1 cellular context compared by ENCODE assay signal in genomic region chr11:44313701-44314489, GRCh38.
TF ChIP-seq lines count a peak whose summit lies in the region.

No MANE protein-coding gene starts in this region.

TF ChIP-seq in SK-N-SH, 30 proteins besides CTCF, POLR2A, EP300 and RAD21:
- TF ChIP-seq MAX (IDR thresholded peaks at IDR 0.05; ENCODE audit: low read depth) (no peak), PBX3 (IDR thresholded peaks at IDR 0.05) (no peak), RFX5 (IDR thresholded peaks at IDR 0.05; ENCODE audit: low read length) (no peak), RXRA (IDR thresholded peaks at IDR 0.05; ENCODE audit: borderline replicate concordance, low read depth) (no peak), CHD2 (IDR thresholded peaks at IDR 0.05; ENCODE audit: low read length, partially characterized antibody) (no peak)
